Comparison of ENCODE assay signal across 11 cellular contexts in genomic region chr5:1564182-1564748, GRCh38. TPM values are rescaled to one million over a fixed set of nuclear protein-coding genes. Genes with fewer than 3 reads are reported as not detected.
A peak's percentile ranks its signal among the peaks of the same experiment; 100 is the strongest.
DNase-seq lines count a peak whose midpoint lies in the region; ATAC-seq, FAIRE-seq and TF ChIP-seq lines count a peak whose summit lies in the region.
"Had no signal": no experiment of that assay in that cellular context is flagged by ENCODE, and none has a peak within 500 bp of the region (broad histone marks: within the 10 kb centered on the region; RNA-seq: fewer than 3 reads in every experiment).

No MANE protein-coding gene starts in this region.

- no peak for TF ChIP-seq POLR2A in H54 (IDR thresholded peaks at IDR 0.05; ENCODE audit: low read depth, low read length)

- no peak overlapping the region for H3K4me3 Mint-ChIP-seq in activated T-cell treated with anti-CD3 and anti-CD28 coated beads, Interleukin-2, amount 50 U/mL, for 4 hours

- intact Hi-C loops in sciatic nerve (cut with DNase I), result no loop called here

- DNase-seq in H54 (ENCODE audit: insufficient read length, low spot score) (peak; percentile 80), SKM-1 (lab: John Stamatoyannopoulos, UW; ENCODE audit: unreplicated experiment) (peak; percentile 20), glomerular visceral epithelial cell (ENCODE audit: extremely low spot score) (peak; percentile 85), sciatic nerve (ENCODE audit: low spot score) (peak; percentile 69)
- no peak for DNase-seq in activated T-cell treated with anti-CD3 and anti-CD28 coated beads, Interleukin-2, amount 50 U/mL, for 4 hours
- DNase-seq: activated CD4-positive, alpha-beta T cell treated with anti-CD3 and anti-CD28 coated beads, Interleukin-2, amount 50 U/mL, for 48 hours; NCI-H69; retina had no signal

- H3K4me1 Mint-ChIP-seq in activated T-cell treated with anti-CD3 and anti-CD28 coated beads, Interleukin-2, amount 50 U/mL, for 4 hours (ENCODE audit: low read depth), result no peaks in the 10 kb centered on the region

- no peaks in the 10 kb centered on the region for H3K9me3 Mint-ChIP-seq in activated T-cell treated with anti-CD3 and anti-CD28 coated beads, Interleukin-2, amount 50 U/mL, for 4 hours

- no peaks in the 10 kb centered on the region for H3K36me3 Mint-ChIP-seq in activated T-cell treated with anti-CD3 and anti-CD28 coated beads, Interleukin-2, amount 50 U/mL, for 4 hours (ENCODE audit: insufficient read depth)

- FAIRE-seq in H54 (lab: Jason Lieb, UNC), result peak; percentile 65

- H3K27me3 Mint-ChIP-seq in activated T-cell treated with anti-CD3 and anti-CD28 coated beads, Interleukin-2, amount 50 U/mL, for 4 hours (ENCODE audit: low read depth), result peaks cover 17% of the 10 kb centered on the region

- ATAC-seq in sciatic nerve (peak; percentile 65), GM21717 (IDR thresholded peaks at IDR 0.05; ENCODE audit: unreplicated experiment) (no peak), GM18520 (IDR thresholded peaks at IDR 0.05; ENCODE audit: unreplicated experiment) (no peak), GM18861 (IDR thresholded peaks at IDR 0.05; ENCODE audit: unreplicated experiment) (no peak)
- ATAC-seq in activated T-cell treated with anti-CD3 and anti-CD28 coated beads, Interleukin-2, amount 50 U/mL, for 4 hours, result no peak

RNA-seq across cellular contexts. Expression of gene LPCAT1, which starts 40.5 kb away (rescaled TPM):
- 44.4 TPM for total RNA-seq in sciatic nerve
- total RNA-seq in activated T-cell treated with anti-CD3 and anti-CD28 coated beads, Interleukin-2, amount 50 U/mL, for 4 hours, result 10 to 100 TPM; 60.6 to 76.8 (median 65.7) TPM
